8 cellular contexts compared by ENCODE assay signal in the genomic region with DNA sequence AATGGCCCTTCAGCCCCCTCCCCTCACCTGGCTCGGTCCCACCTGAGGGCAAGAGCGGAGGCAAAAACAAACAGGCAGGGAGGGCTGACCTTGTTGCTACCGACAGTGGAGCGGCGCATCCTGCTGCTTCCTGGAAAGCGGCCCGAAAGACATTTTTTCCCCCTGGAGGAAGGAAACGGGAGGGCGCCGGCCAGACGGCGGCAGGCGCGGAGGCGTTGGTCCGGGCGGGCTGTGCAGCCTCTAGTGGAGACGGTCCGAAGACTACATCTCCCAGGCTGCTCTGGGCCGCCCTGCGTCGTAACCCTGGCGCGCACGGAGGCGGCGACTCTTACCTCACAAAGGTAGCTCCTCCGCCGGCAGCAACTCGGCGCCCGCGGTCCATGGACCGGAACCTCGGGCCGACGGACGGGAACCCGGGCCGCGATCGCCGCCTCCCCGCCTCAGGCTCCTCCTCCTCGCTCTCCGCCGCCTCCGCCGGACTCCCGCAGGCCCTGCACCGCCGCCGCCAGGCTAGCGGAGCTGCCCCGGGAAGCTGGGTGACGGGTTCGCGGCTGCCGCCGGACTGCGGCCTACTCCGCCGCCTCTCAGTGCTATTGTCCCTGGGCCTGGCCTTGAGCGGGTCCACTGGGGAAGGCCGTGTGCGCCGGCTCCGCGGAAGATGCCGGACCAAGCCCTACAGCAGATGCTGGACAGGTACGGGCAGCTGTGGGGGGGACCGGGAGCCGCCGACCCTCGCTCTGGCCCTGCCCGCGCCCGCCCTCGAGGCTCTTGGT. TPM values are rescaled to one million over a fixed set of nuclear protein-coding genes. Genes with fewer than 3 reads are reported as not detected.
DNase-seq lines count a peak whose midpoint lies in the region; ATAC-seq, FAIRE-seq and TF ChIP-seq lines count a peak whose summit lies in the region.

Gene CPEB3 (minus strand): TSS at position 242 of the 773 bp plus-strand sequence. CDS start 50,728 bp downstream, outside the sequence.
Gene MARCHF5 (plus strand): TSS at position 331 of the 773 bp plus-strand sequence. CDS start 328 bp downstream, at position 659.

- peak; percentile 98 for ATAC-seq in HG02840 (IDR thresholded peaks at IDR 0.05; ENCODE audit: low FRiP score, unreplicated experiment)
- peak; percentile 99 for ATAC-seq in left cardiac atrium

- no peaks in the 10 kb centered on the region for H3K27me3 Mint-ChIP-seq in progenitor cell of endocrine pancreas

- FAIRE-seq in GM12891 (lab: Jason Lieb, UNC): peak; percentile 99

- peaks cover 2% of the 10 kb centered on the region for H3K36me3 Mint-ChIP-seq in progenitor cell of endocrine pancreas (ENCODE audit: insufficient read depth)

- H3K36me3 ChIP-seq in urinary bladder (ENCODE audit: insufficient read depth): peaks cover 1% of the 10 kb centered on the region

- H3K4me3 Mint-ChIP-seq in progenitor cell of endocrine pancreas (ENCODE audit: low read depth): peak within 1 kb of the TSS; percentile 86

- H3K27ac ChIP-seq in urinary bladder (ENCODE audit: low read depth): peak within 1 kb of the TSS; percentile 90

- DNase-seq in GM12891 (ENCODE audit: insufficient read length, low spot score) (peak; percentile 90), NCI-H1436 (lab: John Stamatoyannopoulos, UW) (peak; percentile 92), T follicular helper cell (ENCODE audit: low read depth) (peak; percentile 83), amniotic epithelial cell (ENCODE audit: low read depth) (peak; percentile 96), left cardiac atrium (peak; percentile 98), progenitor cell of endocrine pancreas (ENCODE audit: low spot score, unreplicated experiment) (peak; percentile 91)

- under 1% methylated on average over 79 of the region's 79 CpGs for WGBS in urinary bladder

- peak; percentile 74 for TF ChIP-seq CTCF in progenitor cell of endocrine pancreas (IDR thresholded peaks at IDR 0.05; ENCODE audit: unreplicated experiment)

- no peak for TF ChIP-seq POLR2A in GM12891 (IDR thresholded peaks at IDR 0.05; ENCODE audit: low read depth, low read length)

- peak within 1 kb of the TSS; percentile 93 for H3K27ac Mint-ChIP-seq in progenitor cell of endocrine pancreas

- H3K9me3 Mint-ChIP-seq in progenitor cell of endocrine pancreas (ENCODE audit: low read depth): no peaks in the 10 kb centered on the region

- intact Hi-C loops in left cardiac atrium (cut with DNase I): loop anchor here in 1 of 2 donors (1.0 to 10.0 kb wide), 3 partner anchors 49 to 204 kb away; no protein-coding TSS in a partner anchor

- peak within 1 kb of the TSS; percentile 75 for H3K4me3 ChIP-seq in urinary bladder (ENCODE audit: low read depth, low read length)

- no peaks in the 10 kb centered on the region for H3K4me1 ChIP-seq in urinary bladder (ENCODE audit: insufficient read depth)

- H3K4me1 Mint-ChIP-seq in progenitor cell of endocrine pancreas (ENCODE audit: low read depth): peaks cover 15% of the 10 kb centered on the region

TF ChIP-seq in GM12891, 5 proteins besides CTCF, POLR2A, EP300 and RAD21:
- TF ChIP-seq POLR2AphosphoS5 (IDR thresholded peaks at IDR 0.05; ENCODE audit: low read depth, low read length): no peak
- no peak for TF ChIP-seq POU2F2 (IDR thresholded peaks at IDR 0.05; ENCODE audit: low read depth, low read length)
- peak; percentile 91 for TF ChIP-seq PAX5 (IDR thresholded peaks at IDR 0.05; ENCODE audit: insufficient read depth, low read length, severe bottlenecking)
- TF ChIP-seq SPI1 (IDR thresholded peaks at IDR 0.05; ENCODE audit: low read depth, low read length): 0 out of 2 replicates have a peak, but pooled peaks have one; percentile 19
- peak; percentile 17; the same call in 1 of the 2 replicates for TF ChIP-seq TAF1 (IDR thresholded peaks at IDR 0.05; ENCODE audit: low read depth, low read length)

RNA-seq across cellular contexts. Expression of gene CPEB3, which starts in this region (rescaled TPM):
- 0.23 TPM for polyA plus RNA-seq in GM12891 (2012; ENCODE audit: low read depth, missing spikeins)
- 10 to 100 TPM in 1 of 2 donors, 1 to 10 TPM in 1; 7.4 to 11.4 TPM for total RNA-seq in left cardiac atrium
- total RNA-seq in progenitor cell of endocrine pancreas: 2.1 and 2.3 TPM in 2 replicates
- 7.4 TPM for total RNA-seq in urinary bladder
- 2.3 TPM for polyA plus RNA-seq in urinary bladder

RNA-seq across cellular contexts. Expression of gene MARCHF5, which starts in this region (rescaled TPM):
- polyA plus RNA-seq in GM12891 (2012; ENCODE audit: low read depth, missing spikeins): 11.6 TPM
- total RNA-seq in left cardiac atrium (10 to 100 TPM; 27.6 to 34.3 TPM), progenitor cell of endocrine pancreas (59.9 and 61.6 TPM in 2 replicates), urinary bladder (29.3 TPM)
- 20.9 TPM for polyA plus RNA-seq in urinary bladder

Comparison
In these comparisons a context has a peak if more than half of its experiments do, and no peak if none do; other contexts are left out.
1. Peak in every context shown above with its lines: DNase-seq, ATAC-seq, H3K4me3 ChIP-seq and H3K27ac ChIP-seq.